1 cellular context compared by ENCODE assay signal in genomic region chrX:14673764-14674163, GRCh38.
A peak's percentile ranks its signal among the peaks of the same experiment; 100 is the strongest.
TF ChIP-seq lines count a peak whose summit lies in the region.

No MANE protein-coding gene starts in this region.

TF ChIP-seq in HCT116, 20 proteins besides CTCF, POLR2A, EP300 and RAD21 (continued from another document):
- no peak for TF ChIP-seq REST (IDR thresholded peaks at IDR 0.05; ENCODE audit: low read depth)
- TF ChIP-seq POLR2AphosphoS5 (IDR thresholded peaks at IDR 0.05; ENCODE audit: low read depth, low read length): peak; percentile 62; the same call in 1 of the 2 replicates
